Comparison of ENCODE assay signal across 8 cellular contexts in genomic region chr10:62594093-62594520, GRCh38.
A peak's percentile ranks its signal among the peaks of the same experiment; 100 is the strongest.
DNase-seq lines count a peak whose midpoint lies in the region; ATAC-seq, FAIRE-seq and TF ChIP-seq lines count a peak whose summit lies in the region.

No MANE protein-coding gene starts in this region.

- intact Hi-C loops in endothelial cell of umbilical vein (cut with micrococcal nuclease): loop anchor here (1.0 to 5.0 kb wide), 7 partner anchors 157 to 564 kb away; partner anchors contain the start of genes NRBF2 and RTKN2

- ATAC-seq in HG02571 (IDR thresholded peaks at IDR 0.05; ENCODE audit: unreplicated experiment): peak; percentile 71

- peak; percentile 72 for FAIRE-seq in endothelial cell of umbilical vein (lab: Jason Lieb, UNC)

- TF ChIP-seq CTCF in endothelial cell of umbilical vein (IDR thresholded peaks at IDR 0.05; ENCODE audit: extremely low read depth in 1 of 2, insufficient read depth in 1 of 2, low read depth in 1 of 2, low read length in 2 of 2): peak; percentile 74 to 81

- H3K79me2 ChIP-seq in endothelial cell of umbilical vein (ENCODE audit: control insufficient read depth, insufficient read depth, low read length): no peaks in the 10 kb centered on the region

- CTCF ChIA-PET in endothelial cell of umbilical vein (lab: Charles Lee): interaction anchor here (0.9 to 4.6 kb wide), 11 partner anchors 9 to 1226 kb away, joined by 3 to 79 read pairs (median 5); partner anchors contain the start of gene NRBF2

- H3K27me3 ChIP-seq in endothelial cell of umbilical vein (ENCODE audit: control insufficient read depth in 2 of 2, insufficient read depth in 2 of 2, low read length in 2 of 2): peaks cover 0 to 2% of the 10 kb centered on the region in 2 experiments

- H3K9ac ChIP-seq in endothelial cell of umbilical vein (replicated peaks; ENCODE audit: extremely low read depth, insufficient read depth, low read length): no peak overlapping the region

- no peaks in the 10 kb centered on the region for H3K36me3 ChIP-seq in endothelial cell of umbilical vein (ENCODE audit: control insufficient read depth in 2 of 2, extremely low read depth in 1 of 2, insufficient read depth in 2 of 2, low read length in 2 of 2)

- H4K20me1 ChIP-seq in endothelial cell of umbilical vein (replicated peaks; ENCODE audit: control insufficient read depth, extremely low read depth, insufficient read depth, low read length): no peaks in the 10 kb centered on the region

- no peak overlapping the region for H2AFZ ChIP-seq in endothelial cell of umbilical vein (ENCODE audit: low read depth, low read length)

- BruUV-seq in endothelial cell of umbilical vein (replicated peaks; lab: Mats Ljungman, UMichigan): no TSS peak

- H3K9me3 ChIP-seq in endothelial cell of umbilical vein (replicated peaks; ENCODE audit: control insufficient read depth, insufficient read depth, low read length): no peaks in the 10 kb centered on the region

- POLR2A ChIA-PET in endothelial cell of umbilical vein (lab: Charles Lee): no interaction called here

- no peak overlapping the region for H3K27ac ChIP-seq in endothelial cell of umbilical vein (ENCODE audit: insufficient read depth, low read depth, low read length)
- H3K27ac ChIP-seq in substantia nigra (ENCODE audit: low read depth, low read length, poor library complexity, severe bottlenecking): no peak overlapping the region

- no peak overlapping the region for H3K4me2 ChIP-seq in endothelial cell of umbilical vein (ENCODE audit: insufficient read depth, low read length)

- DNase-seq in NCI-H345 (lab: John Stamatoyannopoulos, UW) (peak; percentile 23), NCI-H345 treated with DMSO at 0.1 percent for 48 hours (lab: John Stamatoyannopoulos, UW; ENCODE audit: unreplicated experiment) (no peak), NCI-H526 treated with DMSO at 0.1 percent for 48 hours (lab: John Stamatoyannopoulos, UW) (peak; percentile 12), endothelial cell of umbilical vein (ENCODE audit: low read depth, low spot score) (peak; percentile 51), mucosa of gallbladder (ENCODE audit: low spot score) (peak; percentile 44), substantia nigra (lab: John Stamatoyannopoulos, UW) (peak in 41 of 49 donors; percentile 1 to 61 (median 24))
- DNase-seq in activated CD8-positive, alpha-beta memory T cell treated with anti-CD3 and anti-CD28 coated beads for 4 hours (ENCODE audit: low read depth in 2 of 2): peak; percentile 24 to 27

- dilution Hi-C loops in endothelial cell of umbilical vein (cut with MboI; ENCODE audit: extremely low pct_ligation_motif_present, low sequenced_read_pairs): no loop called here

- H3K4me3 ChIP-seq in endothelial cell of umbilical vein (replicated peaks in 1 of 3; ENCODE audit: insufficient read depth in 1 of 3, low read depth in 1 of 3, low read length in 3 of 3): no peak overlapping the region

- no peak for TF ChIP-seq POLR2A in endothelial cell of umbilical vein (IDR thresholded peaks at IDR 0.05; ENCODE audit: low read depth, low read length)

- no peaks in the 10 kb centered on the region for H3K9me1 ChIP-seq in endothelial cell of umbilical vein (replicated peaks; ENCODE audit: control insufficient read depth, extremely low read depth, insufficient read depth, low read length)

- peaks cover 7% of the 10 kb centered on the region for H3K4me1 ChIP-seq in endothelial cell of umbilical vein (ENCODE audit: control insufficient read depth, extremely low read depth, insufficient read depth, low read length)

TF ChIP-seq in endothelial cell of umbilical vein, 7 proteins besides CTCF, POLR2A, EP300 and RAD21:
- TF ChIP-seq MAX (IDR thresholded peaks at IDR 0.05; ENCODE audit: insufficient read depth, insufficient read length) (no peak), FOS (IDR thresholded peaks at IDR 0.05; ENCODE audit: borderline replicate concordance, insufficient read depth, low read length) (no peak), JUN (IDR thresholded peaks at IDR 0.05; ENCODE audit: borderline replicate concordance, insufficient read depth, insufficient read length, low read depth) (no peak), POLR2AphosphoS5 (IDR thresholded peaks at IDR 0.05; ENCODE audit: insufficient read depth, low read depth, low read length) (no peak), GATA2 (IDR thresholded peaks at IDR 0.05; ENCODE audit: insufficient read depth, insufficient read length, low read depth, low read length) (no peak), MYC (IDR thresholded peaks at IDR 0.05; ENCODE audit: low read depth, low read length) (no peak)
